34 cellular contexts compared by ENCODE assay signal in the genomic region with DNA sequence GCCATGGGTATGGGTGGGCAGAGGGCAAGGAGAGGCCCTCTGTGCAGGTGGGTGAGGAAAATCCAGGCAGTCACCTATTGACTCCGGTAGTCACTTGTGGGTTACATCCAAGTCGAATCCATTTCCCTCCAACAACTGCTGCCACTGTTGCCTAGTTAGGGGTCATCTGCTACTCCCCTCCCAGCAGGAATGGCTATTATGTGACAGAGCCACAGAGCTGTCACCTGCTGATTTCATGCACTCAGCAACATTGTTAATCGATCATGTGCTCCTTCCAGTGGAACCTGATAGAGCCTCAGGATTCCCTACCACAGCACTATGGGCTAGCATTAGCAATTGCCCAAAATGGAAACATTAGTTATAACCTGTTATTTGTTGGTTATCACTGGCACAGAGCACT.
"Had no signal": no experiment of that assay in that cellular context is flagged by ENCODE, and none has a peak within 500 bp of the region (broad histone marks: within the 10 kb centered on the region; RNA-seq: fewer than 3 reads in every experiment).

No MANE protein-coding gene starts in this region.

- DNase-seq: activated CD4-positive, alpha-beta memory T cell treated with anti-CD3 and anti-CD28 coated beads, Interleukin-2, amount 10 ng/mL, durations not matched to agents 7 days and 5 days; activated CD4-positive, alpha-beta T cell treated with anti-CD3 and anti-CD28 coated beads, Interleukin-2, amount 10 ng/mL, durations not matched to agents 7 days and 5 days; activated CD4-positive, CD25-positive, alpha-beta regulatory T cell treated with anti-CD3 and anti-CD28 coated beads, Interleukin-2, amount 50 U/mL, for 72 hours; activated CD8-positive, alpha-beta memory T cell treated with anti-CD3 and anti-CD28 coated beads, Interleukin-2, amount 50 U/mL, for 48 hours; activated gamma-delta T cell; activated naive CD4-positive, alpha-beta T cell treated with anti-CD3 and anti-CD28 coated beads, Interleukin-2, amount 50 U/mL, for 16 hours; activated T-cell treated with anti-CD3 and anti-CD28 coated beads, Interleukin-2, amount 50 U/mL, for 24 hours; anterior cingulate cortex; endodermal cell; foreskin fibroblast; heart left ventricle; hypothalamus; immature natural killer cell; kidney; left colon; mammary epithelial cell; naive B cell; nephron progenitor cell; nucleus accumbens; pancreas; sigmoid colon; small intestine; stimulated activated CD4-positive, alpha-beta T cell treated with anti-CD3 and anti-CD28 coated beads, Interleukin-1b, Interleukin-23, amount 100 ng/mL, for 48 hours; stimulated activated CD4-positive, alpha-beta T cell treated with anti-CD3 and anti-CD28 coated beads, Interleukin-4, amount 100 ng/mL, for 4 hours; stimulated activated CD8-positive, alpha-beta memory T cell treated with anti-CD3 and anti-CD28 coated beads, Interleukin-4, amount 100 ng/mL, for 48 hours; stimulated activated naive CD8-positive, alpha-beta T cell treated with anti-CD3 and anti-CD28 coated beads, Interleukin-15, amount 100 ng/mL, for 72 hours; substantia nigra; T-helper 9 cell; WERI-Rb-1 had no signal

- H3K9me3 Mint-ChIP-seq: activated CD4-positive, alpha-beta memory T cell treated with anti-CD3 and anti-CD28 coated beads, Interleukin-2, amount 10 ng/mL, durations not matched to agents 7 days and 5 days; activated CD4-positive, alpha-beta T cell treated with anti-CD3 and anti-CD28 coated beads, Interleukin-2, amount 10 ng/mL, durations not matched to agents 7 days and 5 days; activated T-cell treated with anti-CD3 and anti-CD28 coated beads, Interleukin-2, amount 50 U/mL, for 24 hours; central memory CD8-positive, alpha-beta T cell; dendritic cell treated with granulocyte-macrophage colony-stimulating factor and Interleukin-4, amounts not matched to agents 40 ng/mL and 50 ng/mL, for 4 days; immature natural killer cell; naive B cell; nephron progenitor cell; stimulated activated memory B cell treated with anti-CD40 and anti-IgM and Interleukin-4, amounts not matched to agents 10 μg/mL and 1 μg/mL and 100 μg/mL, for 72 hours; stimulated activated naive CD8-positive, alpha-beta T cell treated with anti-CD3 and anti-CD28 coated beads, Interleukin-15, amount 100 ng/mL, for 72 hours had no signal

- H3K27ac Mint-ChIP-seq: activated CD4-positive, alpha-beta memory T cell treated with anti-CD3 and anti-CD28 coated beads, Interleukin-2, amount 10 ng/mL, durations not matched to agents 7 days and 5 days; activated CD4-positive, alpha-beta T cell treated with anti-CD3 and anti-CD28 coated beads, Interleukin-2, amount 10 ng/mL, durations not matched to agents 7 days and 5 days; activated T-cell treated with anti-CD3 and anti-CD28 coated beads, Interleukin-2, amount 50 U/mL, for 24 hours; dendritic cell treated with granulocyte-macrophage colony-stimulating factor and Interleukin-4, amounts not matched to agents 40 ng/mL and 50 ng/mL, for 4 days; endodermal cell; nephron progenitor cell; stimulated activated naive CD8-positive, alpha-beta T cell treated with anti-CD3 and anti-CD28 coated beads, Interleukin-15, amount 100 ng/mL, for 72 hours had no signal

- H3K27ac ChIP-seq: heart left ventricle, pancreas, prostate gland, sigmoid colon, WERI-Rb-1 had no signal

- H3K4me3 Mint-ChIP-seq: activated CD4-positive, alpha-beta memory T cell treated with anti-CD3 and anti-CD28 coated beads, Interleukin-2, amount 10 ng/mL, durations not matched to agents 7 days and 5 days; activated CD4-positive, alpha-beta T cell treated with anti-CD3 and anti-CD28 coated beads, Interleukin-2, amount 10 ng/mL, durations not matched to agents 7 days and 5 days; activated T-cell treated with anti-CD3 and anti-CD28 coated beads, Interleukin-2, amount 50 U/mL, for 24 hours; central memory CD8-positive, alpha-beta T cell; dendritic cell treated with granulocyte-macrophage colony-stimulating factor and Interleukin-4, amounts not matched to agents 40 ng/mL and 50 ng/mL, for 4 days; endodermal cell; naive B cell; nephron progenitor cell; stimulated activated memory B cell treated with anti-CD40 and anti-IgM and Interleukin-4, amounts not matched to agents 10 μg/mL and 1 μg/mL and 100 μg/mL, for 72 hours; stimulated activated naive CD8-positive, alpha-beta T cell treated with anti-CD3 and anti-CD28 coated beads, Interleukin-15, amount 100 ng/mL, for 72 hours had no signal

- H3K27me3 ChIP-seq: heart left ventricle, pancreas, sigmoid colon had no signal

- H3K4me3 ChIP-seq: heart left ventricle, pancreas, prostate gland, sigmoid colon had no signal

- H3K9me3 ChIP-seq: heart left ventricle, pancreas, prostate gland, sigmoid colon had no signal

- H3K27me3 Mint-ChIP-seq: activated CD4-positive, alpha-beta memory T cell treated with anti-CD3 and anti-CD28 coated beads, Interleukin-2, amount 10 ng/mL, durations not matched to agents 7 days and 5 days; activated CD4-positive, alpha-beta T cell treated with anti-CD3 and anti-CD28 coated beads, Interleukin-2, amount 10 ng/mL, durations not matched to agents 7 days and 5 days; activated T-cell treated with anti-CD3 and anti-CD28 coated beads, Interleukin-2, amount 50 U/mL, for 24 hours; central memory CD8-positive, alpha-beta T cell; dendritic cell treated with granulocyte-macrophage colony-stimulating factor and Interleukin-4, amounts not matched to agents 40 ng/mL and 50 ng/mL, for 4 days; naive B cell; stimulated activated memory B cell treated with anti-CD40 and anti-IgM and Interleukin-4, amounts not matched to agents 10 μg/mL and 1 μg/mL and 100 μg/mL, for 72 hours; stimulated activated naive CD8-positive, alpha-beta T cell treated with anti-CD3 and anti-CD28 coated beads, Interleukin-15, amount 100 ng/mL, for 72 hours had no signal

- ATAC-seq: esophagus mucosa; heart left ventricle; left colon; pancreas; stimulated activated memory B cell treated with anti-CD40 and anti-IgM and Interleukin-4, amounts not matched to agents 10 μg/mL and 1 μg/mL and 100 μg/mL, for 72 hours; stimulated activated naive CD8-positive, alpha-beta T cell treated with anti-CD3 and anti-CD28 coated beads, Interleukin-15, amount 100 ng/mL, for 72 hours had no signal

- H3K4me1 Mint-ChIP-seq: endodermal cell had no signal
